In genomic region chr11:87072787-87073186, GRCh38 we compare ENCODE assay signal across 28 cellular contexts.
"Had no signal": no experiment of that assay in that cellular context is flagged by ENCODE, and none has a peak within 500 bp of the region (broad histone marks: within the 10 kb centered on the region; RNA-seq: fewer than 3 reads in every experiment).

No MANE protein-coding gene starts in this region.

- H3K36me3 ChIP-seq: transverse colon, uterus had no signal

- DNase-seq: stimulated activated CD4-positive, alpha-beta T cell treated with anti-CD3 and anti-CD28 coated beads, Interleukin-2, amount 100 ng/mL, for 48 hours; stimulated activated CD4-positive, alpha-beta T cell treated with anti-CD3 and anti-CD28 coated beads, Interleukin-4, amount 100 ng/mL, for 1 hour; stimulated activated CD4-positive, alpha-beta T cell treated with anti-CD3 and anti-CD28 coated beads, Interleukin-4, amount 100 ng/mL, for 24 hours; stimulated activated CD4-positive, alpha-beta T cell treated with anti-CD3 and anti-CD28 coated beads, Interleukin-4, amount 100 ng/mL, for 4 hours; stimulated activated CD8-positive, alpha-beta memory T cell treated with anti-CD3 and anti-CD28 coated beads, Interleukin-4, amount 100 ng/mL, for 48 hours; stimulated activated naive B cell treated with anti-CD40 and anti-IgM and Interleukin-4, amounts not matched to agents 10 μg/mL and 1 μg/mL and 100 μg/mL, for 72 hours; stimulated activated naive CD4-positive, alpha-beta T cell; stimulated activated naive CD4-positive, alpha-beta T cell treated with Interleukin-2 at 50 U/mL for 16 hours; stimulated activated naive CD8-positive, alpha-beta T cell treated with anti-CD3 and anti-CD28 coated beads, Interleukin-15, amount 100 ng/mL, for 72 hours; stimulated activated naive CD8-positive, alpha-beta T cell treated with anti-CD3 and anti-CD28 coated beads, Interleukin-15, Interleukin-2, amounts not matched to agents 100 U/mL and 50 U/mL, for 24 hours; stomach; substantia nigra; testis; thyroid gland; tibial artery; transverse colon; trophoblast cell; upper lobe of right lung; uterus had no signal

- H3K27ac Mint-ChIP-seq: stimulated activated effector memory CD8-positive, alpha-beta T cell treated with anti-CD3 and anti-CD28 coated beads, Interleukin-12 subunit alpha, Interleukin-12 subunit beta, amount 100 ng/mL, for 72 hours; stimulated activated memory B cell treated with anti-CD40 and anti-IgM and Interleukin-4, amounts not matched to agents 10 μg/mL and 1 μg/mL and 100 μg/mL, for 72 hours; stimulated activated naive B cell treated with anti-CD40 and anti-IgM and Interleukin-4, amounts not matched to agents 10 μg/mL and 1 μg/mL and 100 μg/mL, for 72 hours; stimulated activated naive CD8-positive, alpha-beta T cell treated with anti-CD3 and anti-CD28 coated beads, Interleukin-15, amount 100 ng/mL, for 72 hours; stimulated activated naive CD8-positive, alpha-beta T cell treated with anti-CD3 and anti-CD28 coated beads, Interleukin-15, Interleukin-2, amounts not matched to agents 100 ng/mL and 50 ng/mL, for 24 hours; type B pancreatic cell had no signal

- H3K4me3 Mint-ChIP-seq: stimulated activated effector memory CD8-positive, alpha-beta T cell treated with anti-CD3 and anti-CD28 coated beads, Interleukin-12 subunit alpha, Interleukin-12 subunit beta, amount 100 ng/mL, for 72 hours; stimulated activated memory B cell treated with anti-CD40 and anti-IgM and Interleukin-4, amounts not matched to agents 10 μg/mL and 1 μg/mL and 100 μg/mL, for 72 hours; stimulated activated naive B cell treated with anti-CD40 and anti-IgM and Interleukin-4, amounts not matched to agents 10 μg/mL and 1 μg/mL and 100 μg/mL, for 72 hours; stimulated activated naive CD8-positive, alpha-beta T cell treated with anti-CD3 and anti-CD28 coated beads, Interleukin-15, amount 100 ng/mL, for 72 hours; stimulated activated naive CD8-positive, alpha-beta T cell treated with anti-CD3 and anti-CD28 coated beads, Interleukin-15, Interleukin-2, amounts not matched to agents 100 ng/mL and 50 ng/mL, for 24 hours; type B pancreatic cell had no signal

- H3K27me3 ChIP-seq: stomach, suprapubic skin, testis, thyroid gland, tibial artery, tibial nerve, transverse colon, upper lobe of left lung, upper lobe of right lung, uterus, vagina had no signal

- H3K9me3 ChIP-seq: stomach, suprapubic skin, testis, thoracic aorta, thyroid gland, transverse colon, upper lobe of left lung, upper lobe of right lung, uterus, vagina had no signal

- H3K4me1 Mint-ChIP-seq: stimulated activated effector memory CD8-positive, alpha-beta T cell treated with anti-CD3 and anti-CD28 coated beads, Interleukin-12 subunit alpha, Interleukin-12 subunit beta, amount 100 ng/mL, for 72 hours; stimulated activated naive CD8-positive, alpha-beta T cell treated with anti-CD3 and anti-CD28 coated beads, Interleukin-15, amount 100 ng/mL, for 72 hours had no signal

- H3K4me1 ChIP-seq: stomach, suprapubic skin, testis, thyroid gland, tibial artery, tibial nerve, transverse colon, upper lobe of left lung, upper lobe of right lung, uterus, vagina had no signal

- H3K9me3 Mint-ChIP-seq: stimulated activated effector memory CD8-positive, alpha-beta T cell treated with anti-CD3 and anti-CD28 coated beads, Interleukin-12 subunit alpha, Interleukin-12 subunit beta, amount 100 ng/mL, for 72 hours; stimulated activated memory B cell treated with anti-CD40 and anti-IgM and Interleukin-4, amounts not matched to agents 10 μg/mL and 1 μg/mL and 100 μg/mL, for 72 hours; stimulated activated naive CD8-positive, alpha-beta T cell treated with anti-CD3 and anti-CD28 coated beads, Interleukin-15, amount 100 ng/mL, for 72 hours; stimulated activated naive CD8-positive, alpha-beta T cell treated with anti-CD3 and anti-CD28 coated beads, Interleukin-15, Interleukin-2, amounts not matched to agents 100 ng/mL and 50 ng/mL, for 24 hours; type B pancreatic cell had no signal

- H3K27me3 Mint-ChIP-seq: stimulated activated memory B cell treated with anti-CD40 and anti-IgM and Interleukin-4, amounts not matched to agents 10 μg/mL and 1 μg/mL and 100 μg/mL, for 72 hours; stimulated activated naive B cell treated with anti-CD40 and anti-IgM and Interleukin-4, amounts not matched to agents 10 μg/mL and 1 μg/mL and 100 μg/mL, for 72 hours; stimulated activated naive CD8-positive, alpha-beta T cell treated with anti-CD3 and anti-CD28 coated beads, Interleukin-15, amount 100 ng/mL, for 72 hours; stimulated activated naive CD8-positive, alpha-beta T cell treated with anti-CD3 and anti-CD28 coated beads, Interleukin-15, Interleukin-2, amounts not matched to agents 100 ng/mL and 50 ng/mL, for 24 hours; type B pancreatic cell had no signal

- ATAC-seq: stimulated activated effector memory CD8-positive, alpha-beta T cell treated with anti-CD3 and anti-CD28 coated beads, Interleukin-12 subunit alpha, Interleukin-12 subunit beta, amount 100 ng/mL, for 72 hours; stimulated activated memory B cell treated with anti-CD40 and anti-IgM and Interleukin-4, amounts not matched to agents 10 μg/mL and 1 μg/mL and 100 μg/mL, for 72 hours; stimulated activated naive B cell treated with anti-CD40 and anti-IgM and Interleukin-4, amounts not matched to agents 10 μg/mL and 1 μg/mL and 100 μg/mL, for 72 hours; stimulated activated naive CD8-positive, alpha-beta T cell treated with anti-CD3 and anti-CD28 coated beads, Interleukin-15, amount 100 ng/mL, for 72 hours; stimulated activated naive CD8-positive, alpha-beta T cell treated with anti-CD3 and anti-CD28 coated beads, Interleukin-15, Interleukin-2, amounts not matched to agents 100 U/mL and 50 U/mL, for 24 hours; upper lobe of right lung had no signal

- H3K27ac ChIP-seq: stomach, suprapubic skin, testis, thoracic aorta, thyroid gland, tibial artery, tibial nerve, transverse colon, upper lobe of left lung, upper lobe of right lung, uterus, vagina had no signal

- H3K4me3 ChIP-seq: stomach, suprapubic skin, testis, thoracic aorta, thyroid gland, tibial artery, tibial nerve, transverse colon, upper lobe of left lung, upper lobe of right lung, uterus, vagina had no signal
